ENCODE assay signal across 2 cellular contexts in the genomic region with DNA sequence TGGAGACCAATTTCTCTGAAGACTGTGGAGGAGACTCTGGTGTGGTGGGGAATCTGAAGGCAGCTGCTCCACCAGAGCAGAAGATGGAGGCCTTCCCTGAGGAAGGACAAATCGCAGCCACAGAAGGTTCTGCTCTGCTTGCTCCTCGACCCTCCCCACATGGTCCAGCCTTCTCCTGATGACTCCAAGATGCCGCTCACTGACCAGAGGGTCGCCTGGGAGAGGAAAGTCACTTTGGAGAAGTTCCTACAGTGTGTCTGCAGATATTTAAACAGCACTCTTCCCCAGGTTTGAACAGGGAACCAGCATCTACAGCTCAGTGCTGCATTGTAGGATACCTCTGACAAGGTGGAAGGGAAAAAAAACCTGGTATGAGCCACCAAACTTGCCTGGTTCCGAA.
TF ChIP-seq lines count a peak whose summit lies in the region.

No MANE protein-coding gene starts in this region.

TF ChIP-seq in IMR-90, 13 proteins besides CTCF, POLR2A, EP300 and RAD21:
- TF ChIP-seq MAZ (IDR thresholded peaks at IDR 0.05; ENCODE audit: borderline replicate concordance, low read depth, low read length) (no peak), FOS (IDR thresholded peaks at IDR 0.05; ENCODE audit: low read depth, low read length) (no peak), USF2 (IDR thresholded peaks at IDR 0.05; ENCODE audit: low read depth, low read length) (no peak), ELK1 (IDR thresholded peaks at IDR 0.05; ENCODE audit: borderline replicate concordance, low read depth, low read length) (no peak), SMC3 (IDR thresholded peaks at IDR 0.05; ENCODE audit: low read depth, low read length) (no peak), CEBPB (IDR thresholded peaks at IDR 0.05; ENCODE audit: low read depth, low read length) (no peak), RCOR1 (IDR thresholded peaks at IDR 0.05; ENCODE audit: insufficient replicate concordance, low read length) (no peak), RFX5 (IDR thresholded peaks at IDR 0.05; ENCODE audit: low read depth, low read length) (no peak), MAFK (IDR thresholded peaks at IDR 0.05; ENCODE audit: low read depth, low read length) (no peak), BHLHE40 (IDR thresholded peaks at IDR 0.05; ENCODE audit: low read depth, low read length) (no peak), MXI1 (IDR thresholded peaks at IDR 0.05; ENCODE audit: borderline replicate concordance, low read depth, low read length) (no peak), NFE2L2 (IDR thresholded peaks at IDR 0.05; ENCODE audit: low read depth, low read length) (no peak), CHD1 (IDR thresholded peaks at IDR 0.05; ENCODE audit: low read depth, low read length) (no peak)
TF ChIP-seq in IMR-90: peak in this region for 0.

TF ChIP-seq in H1, 55 proteins besides CTCF, POLR2A, EP300 and RAD21:
- no peak for TF ChIP-seq RNF2 (IDR thresholded peaks at IDR 0.05; ENCODE audit: borderline replicate concordance, low read depth, low read length, missing control alignments, poor library complexity, severe bottlenecking)
- no peak for TF ChIP-seq TAF7 (optimal IDR thresholded peaks at IDR 0.05; ENCODE audit: borderline replicate concordance, low read depth, low read length)
- no peak for TF ChIP-seq GABPA (IDR thresholded peaks at IDR 0.05; ENCODE audit: borderline replicate concordance, insufficient read depth, low read length)
- TF ChIP-seq E2F6 (IDR thresholded peaks at IDR 0.05), result no peak
- no peak for TF ChIP-seq BCL11A (IDR thresholded peaks at IDR 0.05; ENCODE audit: low read depth in 2 of 2, low read length in 2 of 2)
- no peak for TF ChIP-seq SUZ12 (IDR thresholded peaks at IDR 0.05; ENCODE audit: low read length)
- no peak for TF ChIP-seq RFX5 (IDR thresholded peaks at IDR 0.05; ENCODE audit: borderline replicate concordance, low read depth, low read length)
- TF ChIP-seq FOSL1 (IDR thresholded peaks at IDR 0.05; ENCODE audit: insufficient read depth, low read depth, low read length), result no peak
- TF ChIP-seq GTF2F1 (IDR thresholded peaks at IDR 0.05; ENCODE audit: borderline replicate concordance, low read depth, low read length), result no peak
- no peak for TF ChIP-seq BACH1 (IDR thresholded peaks at IDR 0.05; ENCODE audit: low read length)
- no peak for TF ChIP-seq YY1 (IDR thresholded peaks at IDR 0.05; ENCODE audit: low read depth, low read length)
- no peak for TF ChIP-seq ZNF274 (IDR thresholded peaks at IDR 0.05; ENCODE audit: borderline replicate concordance, extremely low read depth, low read length)
- TF ChIP-seq ATF2 (IDR thresholded peaks at IDR 0.05; ENCODE audit: low read length), result no peak
- no peak for TF ChIP-seq POU5F1 (IDR thresholded peaks at IDR 0.05; ENCODE audit: low read depth, low read length)
- no peak for TF ChIP-seq HDAC2 (IDR thresholded peaks at IDR 0.05; ENCODE audit: borderline replicate concordance in 1 of 2, low read depth in 2 of 2, low read length in 2 of 2)
- TF ChIP-seq CBX8 (IDR thresholded peaks at IDR 0.05; ENCODE audit: borderline replicate concordance, low read depth, low read length), result no peak
